In the genomic region with DNA sequence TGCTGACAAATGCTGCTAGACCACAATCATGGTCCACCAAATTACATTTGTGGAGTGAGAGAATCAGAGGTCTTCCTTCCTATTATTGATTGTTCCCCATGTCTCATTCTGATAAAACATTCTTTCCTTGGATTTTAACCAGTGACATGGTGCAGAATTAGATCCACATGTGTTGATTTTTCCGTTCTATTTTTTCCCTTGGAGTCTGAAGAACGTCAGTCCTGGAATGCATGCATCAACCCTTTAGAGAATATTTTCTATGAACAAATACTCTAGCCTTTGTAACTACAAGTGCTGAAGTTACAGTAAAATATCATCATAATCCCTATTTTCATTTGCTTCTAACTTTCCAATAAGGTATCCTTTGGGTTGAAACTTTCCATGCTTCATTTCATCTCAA, we compare ENCODE assay signal across 23 cellular contexts.
"Had no signal": no experiment of that assay in that cellular context is flagged by ENCODE, and none has a peak within 500 bp of the region (broad histone marks: within the 10 kb centered on the region; RNA-seq: fewer than 3 reads in every experiment).

No MANE protein-coding gene starts in this region.

- ATAC-seq: activated CD8-positive, alpha-beta T cell treated with anti-CD3 and anti-CD28 coated beads, Interleukin-2, amount 10 ng/mL, durations not matched to agents 7 days and 5 days; effector memory CD8-positive, alpha-beta T cell; esophagus mucosa; left lung; natural killer cell treated with Interleukin-12 subunit alpha and Interleukin-12 subunit beta and Interleukin-15 and Interleukin-18, amount 100 ng/mL, for 72 hours; right lobe of liver had no signal

- H3K36me3 ChIP-seq: brain microvascular endothelial cell, left lung, right lobe of liver, thoracic aorta, upper lobe of left lung, WERI-Rb-1 had no signal

- H3K27ac ChIP-seq: brain microvascular endothelial cell, left lung, right lobe of liver, upper lobe of left lung, WERI-Rb-1 had no signal

- H3K27me3 ChIP-seq: brain microvascular endothelial cell, dorsolateral prefrontal cortex, left lung, right lobe of liver, upper lobe of left lung had no signal

- H3K4me1 ChIP-seq: parathyroid adenoma had no signal

- H3K9me3 ChIP-seq: left lung, right lobe of liver, thoracic aorta, upper lobe of left lung had no signal

- H3K4me3 ChIP-seq: dorsolateral prefrontal cortex, left lung, right lobe of liver, smooth muscle cell, thoracic aorta, upper lobe of left lung had no signal

- DNase-seq: activated CD4-positive, alpha-beta T cell treated with anti-CD3 and anti-CD28 coated beads, Interleukin-2, amount 50 U/mL, for 1 hour; activated CD4-positive, CD25-positive, alpha-beta regulatory T cell treated with anti-CD3 and anti-CD28 coated beads, Interleukin-2, amount 50 U/mL, for 72 hours; activated CD8-positive, alpha-beta T cell treated with anti-CD3 and anti-CD28 coated beads, Interleukin-2, amount 10 ng/mL, durations not matched to agents 7 days and 5 days; activated gamma-delta T cell treated with Interleukin-2 at 50 U/mL for 16 hours; aorta; brain microvascular endothelial cell; caudate nucleus; dorsolateral prefrontal cortex; effector memory CD8-positive, alpha-beta T cell; hippocampal formation; kidney glomerular epithelial cell; left lung; right lobe of liver; stimulated activated CD4-positive, alpha-beta T cell treated with anti-CD3 and anti-CD28 coated beads, Interleukin-15, amount 100 ng/mL, for 24 hours; stimulated activated naive CD4-positive, alpha-beta T cell; T-helper 1 cell; WERI-Rb-1 had no signal
